In genomic region chr1:26862781-26863676, GRCh38 we compare ENCODE assay signal across 8 cellular contexts. TPM values are rescaled to one million over a fixed set of nuclear protein-coding genes. Genes with fewer than 3 reads are reported as not detected.
A peak's percentile ranks its signal among the peaks of the same experiment; 100 is the strongest.
DNase-seq lines count a peak whose midpoint lies in the region; ATAC-seq and TF ChIP-seq lines count a peak whose summit lies in the region.

TSS of gene SFN (plus strand) at chr1:26863149. CDS start at chr1:26863213, 64 bp downstream.

- H3K36me3 Mint-ChIP-seq in CD8-positive, alpha-beta T cell = peaks cover 7% of the 10 kb centered on the region
- no peaks in the 10 kb centered on the region for H3K36me3 Mint-ChIP-seq in brain

- POLR2A ChIA-PET in CD8-positive, alpha-beta T cell (lab: Charles Lee) = interaction anchor here (0.5 kb wide), 1 partner anchor 867 kb away, joined by 3 read pairs; no protein-coding TSS in a partner anchor
- POLR2A ChIA-PET in IMR-90 (lab: Charles Lee; ENCODE audit: unreplicated experiment) = interaction anchor here (0.5 kb wide), 1 partner anchor 631 kb away, joined by 3 read pairs; no protein-coding TSS in a partner anchor

- 95% methylated on average over 15 of the region's 37 CpGs; no CpG with 5 or more reads in 1 of the 2 experiments for WGBS in IMR-90 (ENCODE audit: extremely low coverage in 2 of 2, insufficient read length in 1 of 2), 2 experiments
- WGBS in stomach, 5 donors = 29 to 57% (median 36%) methylated on average over 20 to 37 of the region's 37 CpGs

- H3K9me3 ChIP-seq in CD8-positive, alpha-beta T cell (ENCODE audit: low read length) = no peaks in the 10 kb centered on the region
- no peaks in the 10 kb centered on the region for H3K9me3 ChIP-seq in IMR-90 (ENCODE audit: control insufficient read depth, insufficient read depth, low read length)
- no peaks in the 10 kb centered on the region for H3K9me3 ChIP-seq in stomach

- H2BK5ac ChIP-seq in IMR-90 (ENCODE audit: low read depth, low read length, poor library complexity, severe bottlenecking) = peak within 1 kb of the TSS; percentile 45

- 0 out of 4 replicates have a peak, but pooled peaks cover 0 to 3% of the 10 kb centered on the region in 2 experiments for H3K79me1 ChIP-seq in IMR-90 (ENCODE audit: low read depth in 1 of 2, low read length in 2 of 2)

- no peak for TF ChIP-seq CTCF in CD8-positive, alpha-beta T cell (IDR thresholded peaks at IDR 0.05)
- TF ChIP-seq CTCF in IMR-90 (conservative IDR thresholded peaks at IDR 0.05; ENCODE audit: low read depth, low read length) (peak; percentile 20; the same call in 1 of the 2 replicates), brain (conservative IDR thresholded peaks at IDR 0.05) (peak in 1 of 2 experiments; percentile 24), stomach (IDR thresholded peaks at IDR 0.05) (peak in 5 of 7 experiments; percentile 10 to 55 (median 50))

- no peak for ATAC-seq in CD8-positive, alpha-beta T cell
- ATAC-seq in IMR-90 (ENCODE audit: low read depth) (no peak), HG02610 (IDR thresholded peaks at IDR 0.05; ENCODE audit: unreplicated experiment) (no peak)

- H3K27ac Mint-ChIP-seq in CD8-positive, alpha-beta T cell = no peak within 1 kb of the TSS
- H3K27ac Mint-ChIP-seq in brain = peak within 1 kb of the TSS; percentile 12 to 87 (median 65)

- no peak within 1 kb of the TSS; the same call in 1 of the 2 replicates for H3K4me2 ChIP-seq in IMR-90 (ENCODE audit: low read depth, low read length)

- H3K36me3 ChIP-seq in CD8-positive, alpha-beta T cell (ENCODE audit: insufficient read depth, low read length) = no peaks in the 10 kb centered on the region
- no peaks in the 10 kb centered on the region for H3K36me3 ChIP-seq in IMR-90 (ENCODE audit: control insufficient read depth, insufficient read depth, low read length)
- H3K36me3 ChIP-seq in stomach = peaks cover 0 to 5% (median 2%) of the 10 kb centered on the region in 4 donors

- H3K18ac ChIP-seq in IMR-90 (ENCODE audit: low read depth, low read length) = no peak within 1 kb of the TSS

- peak within 1 kb of the TSS in 1 of 2 experiments; percentile 70; a peak in 2 of 4 replicates for H4K8ac ChIP-seq in IMR-90 (ENCODE audit: low read depth in 2 of 2, low read length in 2 of 2)

- CTCF ChIA-PET in CD8-positive, alpha-beta T cell (lab: Charles Lee) = interaction anchor here (1.3 to 1.8 kb wide), 2 partner anchors 11 to 15 kb away, joined by 4 to 9 read pairs; no protein-coding TSS in a partner anchor
- CTCF ChIA-PET in IMR-90 (lab: Yijun Ruan, JAX) = no interaction called here

- dilution Hi-C loops in IMR-90 (cut with HindIII; ENCODE audit: low sequenced_read_pairs, unreplicated experiment) = no loop called here

- peak within 1 kb of the TSS; percentile 97 for H2AK9ac ChIP-seq in IMR-90 (replicated peaks; ENCODE audit: low read depth, low read length, poor library complexity)

- H4K91ac ChIP-seq in IMR-90 (ENCODE audit: insufficient read depth, low read depth, low read length) = peak within 1 kb of the TSS; percentile 80; the same call in 1 of the 2 replicates

- 0 out of 2 replicates have a peak within 1 kb of the TSS, but pooled peaks have one; percentile 49 for H2BK120ac ChIP-seq in IMR-90 (ENCODE audit: low read depth, low read length)

- peak within 1 kb of the TSS; percentile 77; the same call in 1 of the 2 replicates for H3K4ac ChIP-seq in IMR-90 (ENCODE audit: low read depth, low read length)

- no peak within 1 kb of the TSS for H4K5ac ChIP-seq in IMR-90 (ENCODE audit: low read depth, low read length)

- BruUV-seq in IMR-90 (replicated peaks; lab: Mats Ljungman, UMichigan) = no TSS peak

- peak within 1 kb of the TSS; percentile 97 for H3K4me3 Mint-ChIP-seq in CD8-positive, alpha-beta T cell
- peak within 1 kb of the TSS; percentile 78 to 96 (median 94) for H3K4me3 Mint-ChIP-seq in brain

- no peak within 1 kb of the TSS for H2BK15ac ChIP-seq in IMR-90 (ENCODE audit: low read depth, low read length)

- peaks cover 4% of the 10 kb centered on the region for H3K4me1 ChIP-seq in CD8-positive, alpha-beta T cell (ENCODE audit: insufficient read depth, low read length)
- H3K4me1 ChIP-seq in IMR-90 (ENCODE audit: control insufficient read depth, insufficient read depth, low read length) (peaks cover 4% of the 10 kb centered on the region), stomach (peaks cover 16 to 36% (median 26%) of the 10 kb centered on the region in 4 donors)

- H2AK5ac ChIP-seq in IMR-90 (ENCODE audit: low read depth, low read length) = peak within 1 kb of the TSS; percentile 87

- no peaks in the 10 kb centered on the region for H3K27me3 ChIP-seq in CD8-positive, alpha-beta T cell (ENCODE audit: insufficient read depth, low read length)
- H3K27me3 ChIP-seq in IMR-90 (ENCODE audit: control insufficient read depth, insufficient read depth, low read length) (no peaks in the 10 kb centered on the region), stomach (no peaks in the 10 kb centered on the region)

- peak within 1 kb of the TSS; percentile 51; the same call in 1 of the 2 replicates for H3K14ac ChIP-seq in IMR-90 (replicated peaks; ENCODE audit: low read depth, low read length)

- H3K27ac ChIP-seq in CD8-positive, alpha-beta T cell (ENCODE audit: low read depth, low read length) = no peak within 1 kb of the TSS
- H3K27ac ChIP-seq in IMR-90 (ENCODE audit: insufficient read depth, low read length) (peak within 1 kb of the TSS; percentile 71; the same call in 1 of the 2 replicates), stomach (peak within 1 kb of the TSS; percentile 88 to 99 (median 96))

- peaks cover 15% of the 10 kb centered on the region for H3K4me1 Mint-ChIP-seq in CD8-positive, alpha-beta T cell (ENCODE audit: low read depth)
- H3K4me1 Mint-ChIP-seq in brain = peaks cover 18% of the 10 kb centered on the region

- peak within 1 kb of the TSS; percentile 74 for H3K23ac ChIP-seq in IMR-90 (ENCODE audit: low read depth, low read length)

- peak within 1 kb of the TSS; percentile 60 for H3K4me3 ChIP-seq in CD8-positive, alpha-beta T cell (ENCODE audit: low read depth, low read length)
- H3K4me3 ChIP-seq in IMR-90 (ENCODE audit: insufficient read depth, low read depth, low read length) (no peak within 1 kb of the TSS), stomach (peak within 1 kb of the TSS; percentile 58 to 65 (median 61))

- TF ChIP-seq EP300 in stomach (IDR thresholded peaks at IDR 0.05) = no peak

- H3K56ac ChIP-seq in IMR-90 (ENCODE audit: extremely low read depth, insufficient read depth, low read length) = no peak within 1 kb of the TSS

- H3K27me3 Mint-ChIP-seq in CD8-positive, alpha-beta T cell (ENCODE audit: low read depth) = no peaks in the 10 kb centered on the region
- no peaks in the 10 kb centered on the region for H3K27me3 Mint-ChIP-seq in brain

- peak within 1 kb of the TSS; percentile 88 for H2AFZ ChIP-seq in IMR-90 (replicated peaks; ENCODE audit: low read length, poor library complexity)

- no peaks in the 10 kb centered on the region for H4K20me1 ChIP-seq in IMR-90 (ENCODE audit: insufficient read depth, low read length)

- H3K9ac ChIP-seq in IMR-90 (ENCODE audit: low read depth, low read length) = no peak within 1 kb of the TSS

- intact Hi-C loops in CD8-positive, alpha-beta T cell (cut with DNase I, micrococcal nuclease) = no loop called here
- intact Hi-C loops in IMR-90 (cut with micrococcal nuclease) = loop anchor here (10.0 kb wide), 1 partner anchor 168 kb away; the partner anchor contains the start of gene ARID1A
- intact Hi-C loops in stomach (cut with DNase I; ENCODE audit: low total_unique reads) = no loop called here

- peak in 4 of 7 experiments; percentile 12 to 48 (median 37) for DNase-seq in CD8-positive, alpha-beta T cell
- no peak for DNase-seq in IMR-90
- DNase-seq in SK-MEL-5 (ENCODE audit: low read depth, low spot score) = peak; percentile 13
- peak; percentile 18 for DNase-seq in medulla oblongata (ENCODE audit: extremely low spot score)
- DNase-seq in stomach = peak; percentile 88
- no peak for DNase-seq in NCI-H446 treated with DMSO at 0.1 percent for 48 hours (lab: John Stamatoyannopoulos, UW)

- peaks cover 12% of the 10 kb centered on the region for H3K9me1 ChIP-seq in IMR-90 (ENCODE audit: insufficient read depth, low read length)

- in situ Hi-C loops in IMR-90 (cut with MboI; ENCODE audit: low sequenced_read_pairs) = no loop called here
- in situ Hi-C loops in SK-MEL-5 (cut with HindIII; ENCODE audit: low pct_unique_long_range_greater_than_20kb, low sequenced_read_pairs) = no loop called here

- H3K9me3 Mint-ChIP-seq in CD8-positive, alpha-beta T cell = no peaks in the 10 kb centered on the region
- H3K9me3 Mint-ChIP-seq in brain = no peaks in the 10 kb centered on the region

- no peak for TF ChIP-seq RAD21 in IMR-90 (IDR thresholded peaks at IDR 0.05; ENCODE audit: low read length)

- TF ChIP-seq POLR2A in IMR-90 (IDR thresholded peaks at IDR 0.05; ENCODE audit: low read depth, low read length) (no peak), stomach (IDR thresholded peaks at IDR 0.05) (peak in 2 of 4 donors; percentile 41 to 63)

- H2BK20ac ChIP-seq in IMR-90 (ENCODE audit: low read depth, low read length) = no peak within 1 kb of the TSS

TF ChIP-seq in IMR-90, 13 proteins besides CTCF, POLR2A, EP300 and RAD21:
- TF ChIP-seq FOS (IDR thresholded peaks at IDR 0.05; ENCODE audit: low read depth, low read length) (no peak), MAZ (IDR thresholded peaks at IDR 0.05; ENCODE audit: borderline replicate concordance, low read depth, low read length) (no peak), RCOR1 (IDR thresholded peaks at IDR 0.05; ENCODE audit: insufficient replicate concordance, low read length) (no peak), RFX5 (IDR thresholded peaks at IDR 0.05; ENCODE audit: low read depth, low read length) (no peak)

RNA-seq across cellular contexts. Expression of gene SFN, which starts in this region (rescaled TPM):
- total RNA-seq in CD8-positive, alpha-beta T cell = 1 to 10 TPM; 1.1 TPM
- total RNA-seq in IMR-90 (2012; rRNA removed) = 0.18 TPM in 1 of 2 replicates, not detected in the other
- polyA plus RNA-seq in IMR-90 (2012; rRNA removed) = 0.17 and 0.34 TPM in 2 replicates
- 0.13 TPM in 1 of 2 replicates, not detected in the other for polyA plus RNA-seq in IMR-90 (2012; cell fraction: cytosol; rRNA removed)
- 0.58 and 0.98 TPM in 2 replicates for polyA plus RNA-seq in IMR-90 (2012; cell fraction: nucleus; rRNA removed; ENCODE audit: low replicate concordance)
- 0.11 TPM in 1 of 2 replicates, not detected in the other for total RNA-seq in SK-MEL-5 (2014; rRNA removed; shearing (Covaris generic))
- not detected in 2 replicates for polyA plus RNA-seq in SK-MEL-5 (2015; cell fraction: cytosol; rRNA removed)
- not detected in 2 replicates for polyA plus RNA-seq in SK-MEL-5 (2015; cell fraction: nucleus; rRNA removed)
- polyA plus RNA-seq in brain (ENCODE audit: insufficient read depth, low read depth, low replicate concordance) = 50.6 TPM
- total RNA-seq in stomach = 100 to 1,000 TPM in 1 of 5 donors, 10 to 100 TPM in 4; 17.4 to 109 (median 78.1) TPM
- polyA plus RNA-seq in stomach = 100 to 1,000 TPM in 2 of 3 donors, 10 to 100 TPM in 1; 77.6 to 410 (median 146) TPM

Comparison
In these comparisons a context has a peak if more than half of its experiments do, and no peak if none do; other contexts are left out.
1. RNA of gene SFN (total RNA-seq): 17.4 to 109 TPM in stomach; 1.1 TPM in CD8-positive, alpha-beta T cell, 0.18 TPM in IMR-90 and 0.11 TPM in SK-MEL-5; every median in the first group is over 4 times any median in the second.
2. RNA of gene SFN (polyA plus RNA-seq): 77.6 to 410 TPM in stomach and 50.6 TPM in brain (single experiment); 0.13 to 0.98 TPM in IMR-90; every median in the first group is over 10 times any median in the second.
3. Peak in DNase-seq in SK-MEL-5; RNA of the gene not detected or under 1 TPM.
4. DNase-seq: peak in CD8-positive, alpha-beta T cell (4 of 7), medulla oblongata (single experiment) and stomach (single experiment); none in IMR-90 (single experiment) and NCI-H446 treated with DMSO at 0.1 percent for 48 hours (single experiment).